ENCODE assay signal across 34 cellular contexts in the genomic region with DNA sequence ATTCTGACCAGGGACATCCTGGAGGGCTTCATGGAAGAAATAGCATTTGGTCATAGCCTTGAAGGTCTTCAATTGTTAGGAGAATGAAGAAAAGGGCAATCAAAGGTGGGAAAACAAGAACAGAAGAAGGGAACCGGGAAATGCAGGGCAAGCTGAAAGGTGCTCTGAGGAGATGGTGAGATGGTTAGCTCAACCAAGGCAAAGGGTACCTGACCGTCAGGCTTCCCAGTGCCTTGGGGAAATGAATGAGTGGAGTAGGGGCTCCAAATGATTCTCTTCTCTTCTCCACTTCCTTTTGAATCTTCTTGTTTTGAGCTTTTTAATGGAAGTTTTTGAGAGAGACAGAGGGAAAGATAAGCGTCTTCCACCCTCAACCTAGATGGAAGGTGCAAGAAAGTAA.
"Had no signal": no experiment of that assay in that cellular context is flagged by ENCODE, and none has a peak within 500 bp of the region (broad histone marks: within the 10 kb centered on the region; RNA-seq: fewer than 3 reads in every experiment).

No MANE protein-coding gene starts in this region.

- H3K4me3 ChIP-seq: MG63 had no signal

- H3K27me3 ChIP-seq: MG63 had no signal

- H3K27ac ChIP-seq: KMS-11 had no signal

- H3K36me3 ChIP-seq: MG63 had no signal

- DNase-seq: Karpas-422, Kasumi-1, KG1, MG63, MM.1S, MV-4-11, NCI-H1048, NCI-H1092, NCI-H1092 treated with DMSO at 0.1 percent for 48 hours, NCI-H1105, NCI-H1105 treated with DMSO at 0.1 percent for 48 hours, NCI-H1417, NCI-H1417 treated with DMSO at 0.1 percent for 48 hours, NCI-H1436, NCI-H1436 treated with DMSO at 0.1 percent for 48 hours, NCI-H146, NCI-H1694, NCI-H1694 treated with DMSO at 0.1 percent for 48 hours, NCI-H187, NCI-H187 treated with DMSO at 0.1 percent for 48 hours, NCI-H1930, NCI-H2029, NCI-H2029 treated with DMSO at 0.1 percent for 48 hours, NCI-H2081, NCI-H2081 treated with DMSO at 0.1 percent for 48 hours, NCI-H2107, NCI-H2171, NCI-H2171 treated with DMSO at 0.1 percent for 48 hours, NCI-H2227 treated with DMSO at 0.1 percent for 48 hours, NCI-H226, NCI-H345, NCI-H446, NCI-H446 treated with DMSO at 0.1 percent for 48 hours had no signal
